In genomic region chr7:111308691-111309090, GRCh38 we compare ENCODE assay signal across 23 cellular contexts.
"Had no signal": no experiment of that assay in that cellular context is flagged by ENCODE, and none has a peak within 500 bp of the region (broad histone marks: within the 10 kb centered on the region; RNA-seq: fewer than 3 reads in every experiment).

No MANE protein-coding gene starts in this region.

- ATAC-seq: heart right ventricle; left colon; left lung; lower lobe of right lung; naive thymus-derived CD4-positive, alpha-beta T cell; natural killer cell treated with Interleukin-12 subunit alpha and Interleukin-12 subunit beta and Interleukin-15 and Interleukin-18, amount 100 ng/mL, for 72 hours; right lobe of liver; stimulated activated effector memory CD8-positive, alpha-beta T cell treated with anti-CD3 and anti-CD28 coated beads, Interleukin-12 subunit alpha, Interleukin-12 subunit beta, amount 100 ng/mL, for 72 hours; stimulated activated naive CD8-positive, alpha-beta T cell treated with anti-CD3 and anti-CD28 coated beads, Interleukin-15, amount 100 ng/mL, for 72 hours had no signal

- H3K9me3 Mint-ChIP-seq: naive thymus-derived CD4-positive, alpha-beta T cell; stimulated activated naive CD8-positive, alpha-beta T cell treated with anti-CD3 and anti-CD28 coated beads, Interleukin-15, amount 100 ng/mL, for 72 hours had no signal

- H3K4me3 Mint-ChIP-seq: naive thymus-derived CD4-positive, alpha-beta T cell; natural killer cell treated with Interleukin-12 subunit alpha and Interleukin-12 subunit beta and Interleukin-15 and Interleukin-18, amount 100 ng/mL, for 72 hours; stimulated activated effector memory CD8-positive, alpha-beta T cell treated with anti-CD3 and anti-CD28 coated beads, Interleukin-12 subunit alpha, Interleukin-12 subunit beta, amount 100 ng/mL, for 72 hours; stimulated activated naive CD8-positive, alpha-beta T cell treated with anti-CD3 and anti-CD28 coated beads, Interleukin-15, amount 100 ng/mL, for 72 hours had no signal

- FAIRE-seq: islet of Langerhans, kidney had no signal

- H3K4me1 Mint-ChIP-seq: stimulated activated effector memory CD8-positive, alpha-beta T cell treated with anti-CD3 and anti-CD28 coated beads, Interleukin-12 subunit alpha, Interleukin-12 subunit beta, amount 100 ng/mL, for 72 hours; stimulated activated naive CD8-positive, alpha-beta T cell treated with anti-CD3 and anti-CD28 coated beads, Interleukin-15, amount 100 ng/mL, for 72 hours had no signal

- DNase-seq: heart right ventricle; kidney; left colon; left lung; lower lobe of right lung; mammary epithelial cell; mesenchymal stem cell; naive thymus-derived CD4-positive, alpha-beta T cell; ovary; right lobe of liver; spleen; stimulated activated CD4-positive, alpha-beta T cell treated with anti-CD3 and anti-CD28 coated beads, Interleukin-4, amount 100 ng/mL, for 24 hours; stimulated activated naive CD4-positive, alpha-beta T cell treated with Interleukin-2 at 50 U/mL for 16 hours; stimulated activated naive CD8-positive, alpha-beta T cell treated with anti-CD3 and anti-CD28 coated beads, Interleukin-15, amount 100 ng/mL, for 72 hours; substantia nigra; testis; thyroid gland; transverse colon; upper lobe of left lung had no signal

- H3K36me3 Mint-ChIP-seq: natural killer cell treated with Interleukin-12 subunit alpha and Interleukin-12 subunit beta and Interleukin-15 and Interleukin-18, amount 100 ng/mL, for 72 hours; stimulated activated effector memory CD8-positive, alpha-beta T cell treated with anti-CD3 and anti-CD28 coated beads, Interleukin-12 subunit alpha, Interleukin-12 subunit beta, amount 100 ng/mL, for 72 hours had no signal

- H3K27me3 Mint-ChIP-seq: naive thymus-derived CD4-positive, alpha-beta T cell; natural killer cell treated with Interleukin-12 subunit alpha and Interleukin-12 subunit beta and Interleukin-15 and Interleukin-18, amount 100 ng/mL, for 72 hours; progenitor cell of endocrine pancreas; stimulated activated naive CD8-positive, alpha-beta T cell treated with anti-CD3 and anti-CD28 coated beads, Interleukin-15, amount 100 ng/mL, for 72 hours had no signal

- H3K27ac Mint-ChIP-seq: naive thymus-derived CD4-positive, alpha-beta T cell; natural killer cell treated with Interleukin-12 subunit alpha and Interleukin-12 subunit beta and Interleukin-15 and Interleukin-18, amount 100 ng/mL, for 72 hours; progenitor cell of endocrine pancreas; stimulated activated effector memory CD8-positive, alpha-beta T cell treated with anti-CD3 and anti-CD28 coated beads, Interleukin-12 subunit alpha, Interleukin-12 subunit beta, amount 100 ng/mL, for 72 hours; stimulated activated naive CD8-positive, alpha-beta T cell treated with anti-CD3 and anti-CD28 coated beads, Interleukin-15, amount 100 ng/mL, for 72 hours had no signal
